In the genomic region with DNA sequence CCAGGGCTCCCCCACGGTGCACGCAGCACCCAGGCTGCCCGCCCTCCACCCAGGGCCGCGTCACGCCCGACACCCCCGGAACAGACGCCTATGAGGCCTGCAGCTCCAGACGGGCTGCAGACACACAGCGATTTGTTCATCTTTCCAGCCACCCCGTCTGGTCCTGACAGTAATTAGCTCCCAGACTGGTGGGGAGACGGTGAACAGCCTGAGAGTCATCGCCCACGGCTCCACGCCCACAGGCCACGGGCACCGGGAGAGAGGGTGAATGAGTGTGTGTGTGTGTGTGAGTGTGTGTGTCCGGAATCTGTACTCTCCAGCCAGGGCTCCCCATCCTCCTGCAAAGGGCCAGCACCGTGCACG, we compare ENCODE assay signal across 1 cellular context.
TF ChIP-seq lines count a peak whose summit lies in the region.

No MANE protein-coding gene starts in this region.

TF ChIP-seq in GM12878, 131 proteins besides CTCF, POLR2A, EP300 and RAD21:
- TF ChIP-seq ZNF687 (IDR thresholded peaks at IDR 0.05): no peak
- no peak for TF ChIP-seq MTA3 (IDR thresholded peaks at IDR 0.05; ENCODE audit: borderline replicate concordance, low read length)
- TF ChIP-seq, protein P1, sequence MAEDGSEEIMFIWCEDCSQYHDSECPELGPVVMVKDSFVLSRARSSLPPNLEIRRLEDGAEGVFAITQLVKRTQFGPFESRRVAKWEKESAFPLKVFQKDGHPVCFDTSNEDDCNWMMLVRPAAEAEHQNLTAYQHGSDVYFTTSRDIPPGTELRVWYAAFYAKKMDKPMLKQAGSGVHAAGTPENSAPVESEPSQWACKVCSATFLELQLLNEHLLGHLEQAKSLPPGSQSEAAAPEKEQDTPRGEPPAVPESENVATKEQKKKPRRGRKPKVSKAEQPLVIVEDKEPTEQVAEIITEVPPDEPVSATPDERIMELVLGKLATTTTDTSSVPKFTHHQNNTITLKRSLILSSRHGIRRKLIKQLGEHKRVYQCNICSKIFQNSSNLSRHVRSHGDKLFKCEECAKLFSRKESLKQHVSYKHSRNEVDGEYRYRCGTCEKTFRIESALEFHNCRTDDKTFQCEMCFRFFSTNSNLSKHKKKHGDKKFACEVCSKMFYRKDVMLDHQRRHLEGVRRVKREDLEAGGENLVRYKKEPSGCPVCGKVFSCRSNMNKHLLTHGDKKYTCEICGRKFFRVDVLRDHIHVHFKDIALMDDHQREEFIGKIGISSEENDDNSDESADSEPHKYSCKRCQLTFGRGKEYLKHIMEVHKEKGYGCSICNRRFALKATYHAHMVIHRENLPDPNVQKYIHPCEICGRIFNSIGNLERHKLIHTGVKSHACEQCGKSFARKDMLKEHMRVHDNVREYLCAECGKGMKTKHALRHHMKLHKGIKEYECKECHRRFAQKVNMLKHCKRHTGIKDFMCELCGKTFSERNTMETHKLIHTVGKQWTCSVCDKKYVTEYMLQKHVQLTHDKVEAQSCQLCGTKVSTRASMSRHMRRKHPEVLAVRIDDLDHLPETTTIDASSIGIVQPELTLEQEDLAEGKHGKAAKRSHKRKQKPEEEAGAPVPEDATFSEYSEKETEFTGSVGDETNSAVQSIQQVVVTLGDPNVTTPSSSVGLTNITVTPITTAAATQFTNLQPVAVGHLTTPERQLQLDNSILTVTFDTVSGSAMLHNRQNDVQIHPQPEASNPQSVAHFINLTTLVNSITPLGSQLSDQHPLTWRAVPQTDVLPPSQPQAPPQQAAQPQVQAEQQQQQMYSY (CRISPR knock-in tag; IDR thresholded peaks at IDR 0.05): no peak
- TF ChIP-seq KAT2A (conservative IDR thresholded peaks at IDR 0.05; ENCODE audit: control insufficient read depth, low read depth, low read length): no peak
- TF ChIP-seq, protein P2, sequence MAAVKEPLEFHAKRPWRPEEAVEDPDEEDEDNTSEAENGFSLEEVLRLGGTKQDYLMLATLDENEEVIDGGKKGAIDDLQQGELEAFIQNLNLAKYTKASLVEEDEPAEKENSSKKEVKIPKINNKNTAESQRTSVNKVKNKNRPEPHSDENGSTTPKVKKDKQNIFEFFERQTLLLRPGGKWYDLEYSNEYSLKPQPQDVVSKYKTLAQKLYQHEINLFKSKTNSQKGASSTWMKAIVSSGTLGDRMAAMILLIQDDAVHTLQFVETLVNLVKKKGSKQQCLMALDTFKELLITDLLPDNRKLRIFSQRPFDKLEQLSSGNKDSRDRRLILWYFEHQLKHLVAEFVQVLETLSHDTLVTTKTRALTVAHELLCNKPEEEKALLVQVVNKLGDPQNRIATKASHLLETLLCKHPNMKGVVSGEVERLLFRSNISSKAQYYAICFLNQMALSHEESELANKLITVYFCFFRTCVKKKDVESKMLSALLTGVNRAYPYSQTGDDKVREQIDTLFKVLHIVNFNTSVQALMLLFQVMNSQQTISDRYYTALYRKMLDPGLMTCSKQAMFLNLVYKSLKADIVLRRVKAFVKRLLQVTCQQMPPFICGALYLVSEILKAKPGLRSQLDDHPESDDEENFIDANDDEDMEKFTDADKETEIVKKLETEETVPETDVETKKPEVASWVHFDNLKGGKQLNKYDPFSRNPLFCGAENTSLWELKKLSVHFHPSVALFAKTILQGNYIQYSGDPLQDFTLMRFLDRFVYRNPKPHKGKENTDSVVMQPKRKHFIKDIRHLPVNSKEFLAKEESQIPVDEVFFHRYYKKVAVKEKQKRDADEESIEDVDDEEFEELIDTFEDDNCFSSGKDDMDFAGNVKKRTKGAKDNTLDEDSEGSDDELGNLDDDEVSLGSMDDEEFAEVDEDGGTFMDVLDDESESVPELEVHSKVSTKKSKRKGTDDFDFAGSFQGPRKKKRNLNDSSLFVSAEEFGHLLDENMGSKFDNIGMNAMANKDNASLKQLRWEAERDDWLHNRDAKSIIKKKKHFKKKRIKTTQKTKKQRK (IDR thresholded peaks at IDR 0.05; ENCODE audit: low read depth, low read length): no peak
- no peak for TF ChIP-seq BCL11A (IDR thresholded peaks at IDR 0.05; ENCODE audit: low read depth, low read length)
- TF ChIP-seq KLF5 (IDR thresholded peaks at IDR 0.05; ENCODE audit: partially characterized antibody): no peak
- TF ChIP-seq, protein P3, sequence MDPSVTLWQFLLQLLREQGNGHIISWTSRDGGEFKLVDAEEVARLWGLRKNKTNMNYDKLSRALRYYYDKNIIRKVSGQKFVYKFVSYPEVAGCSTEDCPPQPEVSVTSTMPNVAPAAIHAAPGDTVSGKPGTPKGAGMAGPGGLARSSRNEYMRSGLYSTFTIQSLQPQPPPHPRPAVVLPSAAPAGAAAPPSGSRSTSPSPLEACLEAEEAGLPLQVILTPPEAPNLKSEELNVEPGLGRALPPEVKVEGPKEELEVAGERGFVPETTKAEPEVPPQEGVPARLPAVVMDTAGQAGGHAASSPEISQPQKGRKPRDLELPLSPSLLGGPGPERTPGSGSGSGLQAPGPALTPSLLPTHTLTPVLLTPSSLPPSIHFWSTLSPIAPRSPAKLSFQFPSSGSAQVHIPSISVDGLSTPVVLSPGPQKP (IDR thresholded peaks at IDR 0.05; ENCODE audit: low read depth, low read length): no peak
- no peak for TF ChIP-seq ZBED1 (IDR thresholded peaks at IDR 0.05; ENCODE audit: borderline replicate concordance)
- no peak for TF ChIP-seq BMI1 (IDR thresholded peaks at IDR 0.05; ENCODE audit: borderline replicate concordance)
- TF ChIP-seq TBL1XR1 (IDR thresholded peaks at IDR 0.05; ENCODE audit: low read depth, low read length): no peak
- TF ChIP-seq CHD4 (IDR thresholded peaks at IDR 0.05): no peak
- no peak for TF ChIP-seq ZNF384 (IDR thresholded peaks at IDR 0.05; ENCODE audit: borderline replicate concordance, low read depth, low read length)
- no peak for TF ChIP-seq YY1 (IDR thresholded peaks at IDR 0.05; ENCODE audit: low read depth, low read length)
- no peak for TF ChIP-seq JUND (IDR thresholded peaks at IDR 0.05; ENCODE audit: low read depth, low read length)
- no peak for TF ChIP-seq BCLAF1 (IDR thresholded peaks at IDR 0.05)
- TF ChIP-seq ZNF274 (IDR thresholded peaks at IDR 0.05; ENCODE audit: insufficient read depth, insufficient read length): no peak
- no peak for TF ChIP-seq POU2F2 (IDR thresholded peaks at IDR 0.05; ENCODE audit: borderline replicate concordance, low read depth, low read length)
- no peak for TF ChIP-seq ATF2 (IDR thresholded peaks at IDR 0.05; ENCODE audit: low read length)
